In genomic region chr2:216259081-216259480, GRCh38 we compare ENCODE assay signal across 1 cellular context.
TF ChIP-seq lines count a peak whose summit lies in the region.

No MANE protein-coding gene starts in this region.

TF ChIP-seq in GM23338, 12 proteins besides CTCF, POLR2A, EP300 and RAD21 (continued from another document):
- no peak for TF ChIP-seq REST (IDR thresholded peaks at IDR 0.05; ENCODE audit: unreplicated experiment)
